ENCODE assay signal across 8 cellular contexts in the genomic region with DNA sequence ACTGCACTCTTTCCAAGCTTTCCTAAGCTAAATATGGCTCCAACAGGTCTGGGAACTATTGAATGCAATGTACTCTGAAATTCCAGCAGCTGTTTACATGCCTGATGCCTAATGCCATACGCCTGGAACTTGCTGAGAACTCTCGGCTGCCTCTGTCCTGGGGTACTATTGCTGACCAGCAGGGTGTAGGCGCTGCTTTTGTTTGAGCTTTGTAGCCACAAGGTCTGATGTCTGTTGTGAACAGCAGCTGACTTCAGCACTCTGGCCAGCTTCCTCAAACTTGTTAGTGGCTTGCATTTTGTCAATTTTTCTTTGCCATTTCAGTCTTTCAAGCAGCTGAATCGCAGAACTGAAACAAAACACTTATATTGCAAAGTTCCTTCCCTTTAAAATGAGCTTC. TPM values are rescaled to one million over a fixed set of nuclear protein-coding genes. Genes with fewer than 3 reads are reported as not detected.
DNase-seq lines count a peak whose midpoint lies in the region; ATAC-seq, FAIRE-seq and TF ChIP-seq lines count a peak whose summit lies in the region.

No MANE protein-coding gene starts in this region.

- peaks cover 10% of the 10 kb centered on the region for H3K27me3 ChIP-seq in adrenal gland
- H3K27me3 ChIP-seq in tibial nerve, result peaks cover 0 to 19% of the 10 kb centered on the region in 2 donors

- TF ChIP-seq POLR2A in adrenal gland (IDR thresholded peaks at IDR 0.05) (no peak), tibial nerve (IDR thresholded peaks at IDR 0.05) (no peak)

- TF ChIP-seq EP300 in tibial nerve (IDR thresholded peaks at IDR 0.05), result no peak

- no peak overlapping the region for H3K27ac ChIP-seq in adrenal gland
- H3K27ac ChIP-seq in tibial nerve, result no peak overlapping the region

- TF ChIP-seq CTCF in adrenal gland (IDR thresholded peaks at IDR 0.05) (peak in 5 of 6 experiments; percentile 34 to 40 (median 37)), tibial nerve (IDR thresholded peaks at IDR 0.05) (peak in 4 of 5 experiments; percentile 28 to 57 (median 51))

- WGBS in adrenal gland, 4 donors, result 5 to 9% (median 6%) methylated on average over 4 of the region's 4 CpGs
- 4 to 10% methylated on average over 4 of the region's 4 CpGs for whole genome bisulfite sequencing in tibial nerve, 2 donors

- peak; percentile 20 for DNase-seq in CD1c-positive myeloid dendritic cell (ENCODE audit: extremely low spot score)
- peak; percentile 33 for DNase-seq in HTR-8/SVneo (ENCODE audit: insufficient read length, low spot score)
- peak in 6 of 7 donors; percentile 30 to 64 (median 56) for DNase-seq in adrenal gland
- DNase-seq in inferior parietal cortex (ENCODE audit: extremely low spot score), result peak; percentile 19
- peak in 1 of 2 donors; percentile 36 for DNase-seq in tibial nerve (ENCODE audit: low spot score in 2 of 2)
- no peak for DNase-seq in 8988T

- FAIRE-seq in HTR-8/SVneo (lab: Jason Lieb, UNC), result no peak

- no peak overlapping the region for H3K4me3 ChIP-seq in adrenal gland
- no peak overlapping the region for H3K4me3 ChIP-seq in tibial nerve

- no peak for ATAC-seq in GM18502 (IDR thresholded peaks at IDR 0.05; ENCODE audit: poor library complexity, unreplicated experiment)
- ATAC-seq in GM21723 (IDR thresholded peaks at IDR 0.05; ENCODE audit: unreplicated experiment), result no peak

- no peaks in the 10 kb centered on the region for H3K4me1 ChIP-seq in adrenal gland (replicated peaks in 1 of 2)
- H3K4me1 ChIP-seq in tibial nerve, result peaks cover 0 to 8% (median 0%) of the 10 kb centered on the region in 4 donors

- intact Hi-C loops in adrenal gland (cut with DNase I), result no loop called here

- H3K36me3 ChIP-seq in adrenal gland (replicated peaks in 1 of 2) (no peaks in the 10 kb centered on the region), tibial nerve (no peaks in the 10 kb centered on the region)

- H3K9me3 ChIP-seq in adrenal gland (replicated peaks in 1 of 3), result no peaks in the 10 kb centered on the region
- H3K9me3 ChIP-seq in tibial nerve, result no peaks in the 10 kb centered on the region

RNA-seq across cellular contexts. Expression of a gene that starts 26.7 kb away (rescaled TPM):
- total RNA-seq in adrenal gland (10 to 100 TPM; 11.4 to 25.1 (median 14.0) TPM), tibial nerve (10 to 100 TPM; 12.3 to 29.1 (median 18.8) TPM)
- polyA plus RNA-seq in adrenal gland, result 10 to 100 TPM in 2 of 3 donors, 1 to 10 TPM in 1; 9.0 to 13.2 (median 10.5) TPM

RNA-seq across cellular contexts. Expression of a gene that starts 39.8 kb away (rescaled TPM):
- total RNA-seq in adrenal gland (under 1 TPM in 3 of 8 donors, not detected in 5; 0.08 to 0.42 (median 0.16) TPM), tibial nerve (1 to 10 TPM in 2 of 4 donors, under 1 TPM in 2; 0.20 to 4.2 (median 1.3) TPM)
- polyA plus RNA-seq in adrenal gland, result under 1 TPM in 1 of 3 donors, not detected in 2; 0.11 TPM
